Comparison of ENCODE assay signal across 8 cellular contexts in the genomic region with DNA sequence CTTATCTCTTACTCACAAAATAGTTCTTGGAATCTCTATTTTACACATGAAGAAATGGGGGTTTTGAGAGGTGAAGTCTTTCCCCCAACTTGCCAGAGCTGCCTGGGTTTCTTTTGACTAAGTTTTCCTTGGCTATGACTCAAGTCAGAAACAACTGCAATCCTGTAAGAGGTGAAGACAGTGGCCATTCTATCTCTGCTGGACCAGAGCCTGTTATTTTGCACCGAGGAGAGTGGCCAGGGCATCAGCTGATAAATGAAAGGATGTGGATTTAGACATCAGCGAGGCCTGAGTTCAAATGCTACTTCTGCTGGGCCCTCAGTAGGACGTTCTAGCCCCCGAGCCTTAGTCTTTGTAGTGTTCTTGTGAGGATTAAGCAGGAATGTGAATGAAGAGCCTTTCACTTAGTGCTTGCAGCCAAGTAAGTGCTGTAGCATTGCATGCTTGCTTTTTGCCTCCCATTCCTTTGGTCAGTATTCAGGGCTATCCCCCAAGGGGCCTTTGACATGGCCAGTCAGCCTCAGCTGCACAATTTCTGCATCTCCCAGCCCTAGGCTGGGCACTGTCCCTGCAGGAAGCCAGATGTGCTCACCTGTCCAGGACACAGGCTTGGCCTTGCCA. TPM values are rescaled to one million over a fixed set of nuclear protein-coding genes. Genes with fewer than 3 reads are reported as not detected.
DNase-seq lines count a peak whose midpoint lies in the region; ATAC-seq and TF ChIP-seq lines count a peak whose summit lies in the region.

No MANE protein-coding gene starts in this region.

- ATAC-seq in omental fat pad (ENCODE audit: low FRiP score): peak; percentile 30

- H3K4me3 ChIP-seq in CD4-positive, alpha-beta memory T cell (ENCODE audit: low read length in 2 of 2): no peak overlapping the region
- no peak overlapping the region for H3K4me3 ChIP-seq in NT2/D1 (ENCODE audit: insufficient read length, low read depth)
- H3K4me3 ChIP-seq in effector memory CD4-positive, alpha-beta T cell (ENCODE audit: insufficient read depth, low read depth, low read length, poor library complexity, severe bottlenecking): no peak overlapping the region

- TF ChIP-seq CTCF in omental fat pad (IDR thresholded peaks at IDR 0.05): no peak

- intact Hi-C loops in CD4-positive, alpha-beta memory T cell (cut with micrococcal nuclease): loop anchor here (2.0 kb wide), 1 partner anchor 30 kb away; a partner anchor contains a TSS
- intact Hi-C loops in activated T-helper 1 cell treated with anti-CD3 and anti-CD28 coated beads, Interleukin-12 subunit alpha, Interleukin-12 subunit beta, Interleukin-2, Interleukin-4 antibody, amounts not matched to agents 30 ng/mL and 10 ng/mL and 1 ng/mL, durations not matched to agents 14 hours and 24 hours and 36 hours (cut with micrococcal nuclease): no loop called here

- H3K4me3 Mint-ChIP-seq in CD4-positive, alpha-beta memory T cell: peak overlapping the region in 6 of 8 donors; percentile 6 to 88 (median 53)
- H3K4me3 Mint-ChIP-seq in activated T-helper 1 cell treated with anti-CD3 and anti-CD28 coated beads, Interleukin-12 subunit alpha, Interleukin-12 subunit beta, Interleukin-2, Interleukin-4 antibody, amounts not matched to agents 30 ng/mL and 10 ng/mL and 1 ng/mL, durations not matched to agents 14 hours and 24 hours and 36 hours: no peak overlapping the region

- no peaks in the 10 kb centered on the region for H3K36me3 ChIP-seq in CD4-positive, alpha-beta memory T cell (ENCODE audit: insufficient read depth, low read length)
- H3K36me3 ChIP-seq in NT2/D1 (ENCODE audit: insufficient read depth, insufficient read length, low read length): peaks cover 3% of the 10 kb centered on the region
- H3K36me3 ChIP-seq in effector memory CD4-positive, alpha-beta T cell (ENCODE audit: control insufficient read depth, insufficient read depth, low read length): no peaks in the 10 kb centered on the region

- H3K9ac ChIP-seq in NT2/D1 (ENCODE audit: insufficient read length, low read depth): peak overlapping the region; percentile 47

- H3K36me3 Mint-ChIP-seq in CD4-positive, alpha-beta memory T cell: no peaks in the 10 kb centered on the region
- no peaks in the 10 kb centered on the region for H3K36me3 Mint-ChIP-seq in activated T-helper 1 cell treated with anti-CD3 and anti-CD28 coated beads, Interleukin-12 subunit alpha, Interleukin-12 subunit beta, Interleukin-2, Interleukin-4 antibody, amounts not matched to agents 30 ng/mL and 10 ng/mL and 1 ng/mL, durations not matched to agents 14 hours and 24 hours and 36 hours (ENCODE audit: low read depth)

- CTCF ChIA-PET in CD4-positive, alpha-beta memory T cell (lab: Charles Lee; ENCODE audit: partially characterized antibody): interaction anchor here (0.6 to 1.6 kb wide), 2 partner anchors 26 to 765 kb away, joined by 3 to 4 read pairs; no protein-coding TSS in a partner anchor

- DNase-seq in CD4-positive, alpha-beta memory T cell: no peak
- DNase-seq in NT2/D1 (ENCODE audit: low read depth, low spot score) (no peak), omental fat pad (ENCODE audit: low spot score) (no peak), NCI-H1048 (lab: John Stamatoyannopoulos, UW) (no peak), NCI-H1436 (lab: John Stamatoyannopoulos, UW) (no peak), mesenteric fat pad (ENCODE audit: low spot score) (no peak)
- DNase-seq in effector memory CD4-positive, alpha-beta T cell: no peak
- DNase-seq in activated T-helper 1 cell treated with anti-CD3 and anti-CD28 coated beads, Interleukin-12 subunit alpha, Interleukin-12 subunit beta, Interleukin-2, Interleukin-4 antibody, amounts not matched to agents 30 ng/mL and 10 ng/mL and 1 ng/mL, durations not matched to agents 14 hours and 24 hours and 36 hours (ENCODE audit: low spot score): no peak

- H3K27me3 ChIP-seq in CD4-positive, alpha-beta memory T cell (ENCODE audit: insufficient read depth, low read length): no peaks in the 10 kb centered on the region
- peaks cover 4% of the 10 kb centered on the region for H3K27me3 ChIP-seq in NT2/D1 (ENCODE audit: insufficient read depth, insufficient read length)
- H3K27me3 ChIP-seq in effector memory CD4-positive, alpha-beta T cell (replicated peaks; ENCODE audit: control insufficient read depth, insufficient read depth, low read length, poor library complexity, severe bottlenecking): no peaks in the 10 kb centered on the region

- no peaks in the 10 kb centered on the region for H3K27me3 Mint-ChIP-seq in CD4-positive, alpha-beta memory T cell
- no peaks in the 10 kb centered on the region for H3K27me3 Mint-ChIP-seq in activated T-helper 1 cell treated with anti-CD3 and anti-CD28 coated beads, Interleukin-12 subunit alpha, Interleukin-12 subunit beta, Interleukin-2, Interleukin-4 antibody, amounts not matched to agents 30 ng/mL and 10 ng/mL and 1 ng/mL, durations not matched to agents 14 hours and 24 hours and 36 hours (ENCODE audit: insufficient read depth)

- H3K27ac ChIP-seq in CD4-positive, alpha-beta memory T cell (ENCODE audit: low read depth, low read length): no peak overlapping the region
- peak overlapping the region; percentile 63 for H3K27ac ChIP-seq in effector memory CD4-positive, alpha-beta T cell (ENCODE audit: insufficient read depth, low read length, poor library complexity, severe bottlenecking)

- H3K4me1 Mint-ChIP-seq in CD4-positive, alpha-beta memory T cell: peaks cover 22 to 71% (median 35%) of the 10 kb centered on the region in 4 donors
- H3K4me1 Mint-ChIP-seq in activated T-helper 1 cell treated with anti-CD3 and anti-CD28 coated beads, Interleukin-12 subunit alpha, Interleukin-12 subunit beta, Interleukin-2, Interleukin-4 antibody, amounts not matched to agents 30 ng/mL and 10 ng/mL and 1 ng/mL, durations not matched to agents 14 hours and 24 hours and 36 hours (ENCODE audit: low read depth): peaks cover 27% of the 10 kb centered on the region

- peak overlapping the region; percentile 78 to 94 (median 86) for H3K27ac Mint-ChIP-seq in CD4-positive, alpha-beta memory T cell
- H3K27ac Mint-ChIP-seq in activated T-helper 1 cell treated with anti-CD3 and anti-CD28 coated beads, Interleukin-12 subunit alpha, Interleukin-12 subunit beta, Interleukin-2, Interleukin-4 antibody, amounts not matched to agents 30 ng/mL and 10 ng/mL and 1 ng/mL, durations not matched to agents 14 hours and 24 hours and 36 hours: no peak overlapping the region

- POLR2A ChIA-PET in CD4-positive, alpha-beta memory T cell (lab: Charles Lee; ENCODE audit: partially characterized antibody): interaction anchor here (0.5 to 2.3 kb wide), 2 partner anchors 29 to 788 kb away, joined by 4 to 9 read pairs; no protein-coding TSS in a partner anchor

- peaks cover 39% of the 10 kb centered on the region for H3K4me1 ChIP-seq in CD4-positive, alpha-beta memory T cell (ENCODE audit: insufficient read depth, low read length)
- H3K4me1 ChIP-seq in NT2/D1 (ENCODE audit: insufficient read depth, insufficient read length): peaks cover 50% of the 10 kb centered on the region
- peaks cover 29% of the 10 kb centered on the region for H3K4me1 ChIP-seq in effector memory CD4-positive, alpha-beta T cell (ENCODE audit: control insufficient read depth, insufficient read depth, low read length, poor library complexity, severe bottlenecking)

- no peaks in the 10 kb centered on the region for H3K9me3 ChIP-seq in CD4-positive, alpha-beta memory T cell (ENCODE audit: control insufficient read depth in 1 of 2, low read length in 2 of 2)
- H3K9me3 ChIP-seq in NT2/D1 (ENCODE audit: insufficient read depth, low read length): no peaks in the 10 kb centered on the region
- H3K9me3 ChIP-seq in effector memory CD4-positive, alpha-beta T cell (ENCODE audit: control insufficient read depth, low read length): no peaks in the 10 kb centered on the region

- H3K9me3 Mint-ChIP-seq in CD4-positive, alpha-beta memory T cell: no peaks in the 10 kb centered on the region
- no peaks in the 10 kb centered on the region for H3K9me3 Mint-ChIP-seq in activated T-helper 1 cell treated with anti-CD3 and anti-CD28 coated beads, Interleukin-12 subunit alpha, Interleukin-12 subunit beta, Interleukin-2, Interleukin-4 antibody, amounts not matched to agents 30 ng/mL and 10 ng/mL and 1 ng/mL, durations not matched to agents 14 hours and 24 hours and 36 hours

RNA-seq across cellular contexts. Expression of a gene that starts 30.3 kb away (rescaled TPM):
- 10 to 100 TPM in 1 of 2 experiments, 1 to 10 TPM in 1; 9.1 to 12.0 TPM for total RNA-seq in CD4-positive, alpha-beta memory T cell
- 1 to 10 TPM in 1 of 2 donors, under 1 TPM in 1; 0.94 to 2.8 TPM for polyA plus RNA-seq in CD4-positive, alpha-beta memory T cell
- 10 to 100 TPM; 10.8 to 52.0 (median 18.7) TPM for total RNA-seq in omental fat pad
- total RNA-seq in activated T-helper 1 cell treated with anti-CD3 and anti-CD28 coated beads, Interleukin-12 subunit alpha, Interleukin-12 subunit beta, Interleukin-2, Interleukin-4 antibody, amounts not matched to agents 30 ng/mL and 10 ng/mL and 1 ng/mL, durations not matched to agents 14 hours and 24 hours and 36 hours: 0.23 TPM in 1 of 2 replicates, not detected in the other
- 33.1 TPM for total RNA-seq in mesenteric fat pad

RNA-seq across cellular contexts. Expression of a gene that starts 48.6 kb away (rescaled TPM):
- total RNA-seq in CD4-positive, alpha-beta memory T cell: 1 to 10 TPM; 3.2 to 3.8 TPM
- polyA plus RNA-seq in CD4-positive, alpha-beta memory T cell: 1 to 10 TPM; 3.3 to 3.9 TPM
- total RNA-seq in omental fat pad (10 to 100 TPM; 11.8 to 16.9 (median 13.3) TPM), mesenteric fat pad (6.1 TPM)
- 0.16 TPM in 1 of 2 replicates, not detected in the other for total RNA-seq in activated T-helper 1 cell treated with anti-CD3 and anti-CD28 coated beads, Interleukin-12 subunit alpha, Interleukin-12 subunit beta, Interleukin-2, Interleukin-4 antibody, amounts not matched to agents 30 ng/mL and 10 ng/mL and 1 ng/mL, durations not matched to agents 14 hours and 24 hours and 36 hours
